In genomic region chr5:3342271-3343100, GRCh38 we compare ENCODE assay signal across 33 cellular contexts.
"Had no signal": no experiment of that assay in that cellular context is flagged by ENCODE, and none has a peak within 500 bp of the region (broad histone marks: within the 10 kb centered on the region; RNA-seq: fewer than 3 reads in every experiment).

No MANE protein-coding gene starts in this region.

- H3K4me1 Mint-ChIP-seq: activated CD4-positive, alpha-beta memory T cell treated with anti-CD3 and anti-CD28 coated beads, Interleukin-2, amount 10 ng/mL, durations not matched to agents 7 days and 5 days; activated CD8-positive, alpha-beta memory T cell treated with anti-CD3 and anti-CD28 coated beads, Interleukin-2, amount 10 ng/mL, durations not matched to agents 7 days and 5 days; activated naive CD8-positive, alpha-beta T cell treated with anti-CD3 and anti-CD28 coated beads for 36 hours had no signal

- H3K27ac ChIP-seq: brain microvascular endothelial cell, SK-N-MC, WERI-Rb-1 had no signal

- H3K4me3 ChIP-seq: SK-N-MC had no signal

- DNase-seq: activated CD4-positive, alpha-beta memory T cell treated with anti-CD3 and anti-CD28 coated beads, Interleukin-2, amount 10 ng/mL, durations not matched to agents 7 days and 5 days; activated CD4-positive, alpha-beta T cell treated with anti-CD3 and anti-CD28 coated beads for 1 hour; activated CD4-positive, alpha-beta T cell treated with anti-CD3 and anti-CD28 coated beads for 48 hours; activated CD4-positive, CD25-positive, alpha-beta regulatory T cell; activated CD8-positive, alpha-beta memory T cell treated with anti-CD3 and anti-CD28 coated beads for 24 hours; activated CD8-positive, alpha-beta memory T cell treated with anti-CD3 and anti-CD28 coated beads, Interleukin-2, amount 10 ng/mL, durations not matched to agents 7 days and 5 days; activated CD8-positive, alpha-beta memory T cell treated with anti-CD3 and anti-CD28 coated beads, Interleukin-2, amount 50 U/mL, for 48 hours; activated effector memory CD4-positive, alpha-beta T cell treated with anti-CD3 and anti-CD28 coated beads, Interleukin-2, amount 50 U/mL, for 16 hours; activated naive CD4-positive, alpha-beta T cell; activated naive CD4-positive, alpha-beta T cell treated with anti-CD3 and anti-CD28 coated beads, Interleukin-2, amount 50 U/mL, for 16 hours; activated naive CD8-positive, alpha-beta T cell treated with anti-CD3 and anti-CD28 coated beads for 36 hours; activated T-cell treated with anti-CD3 and anti-CD28 coated beads, Interleukin-2, amount 50 U/mL, for 48 hours; amniotic stem cell; brain microvascular endothelial cell; Kasumi-1; KG1; MM.1S; NCI-H1092 treated with DMSO at 0.1 percent for 48 hours; NCI-H1417; NCI-H146; NCI-H187; NCI-H2029 treated with DMSO at 0.1 percent for 48 hours; NCI-H2171 treated with DMSO at 0.1 percent for 48 hours; NCI-H2227 treated with DMSO at 0.1 percent for 48 hours; NCI-H446; NCI-H510A treated with DMSO at 0.1 percent for 48 hours; NCI-H526 treated with DMSO at 0.1 percent for 48 hours; NCI-H774; T1000; WERI-Rb-1 had no signal

- ATAC-seq: activated CD8-positive, alpha-beta memory T cell treated with anti-CD3 and anti-CD28 coated beads, Interleukin-2, amount 10 ng/mL, durations not matched to agents 7 days and 5 days; Panc1; Right ventricle myocardium inferior had no signal

- H3K4me3 Mint-ChIP-seq: activated CD4-positive, alpha-beta memory T cell treated with anti-CD3 and anti-CD28 coated beads, Interleukin-2, amount 10 ng/mL, durations not matched to agents 7 days and 5 days; activated CD8-positive, alpha-beta memory T cell treated with anti-CD3 and anti-CD28 coated beads, Interleukin-2, amount 10 ng/mL, durations not matched to agents 7 days and 5 days; activated naive CD8-positive, alpha-beta T cell treated with anti-CD3 and anti-CD28 coated beads for 36 hours had no signal

- H3K36me3 Mint-ChIP-seq: activated CD8-positive, alpha-beta memory T cell treated with anti-CD3 and anti-CD28 coated beads, Interleukin-2, amount 10 ng/mL, durations not matched to agents 7 days and 5 days; activated naive CD8-positive, alpha-beta T cell treated with anti-CD3 and anti-CD28 coated beads for 36 hours had no signal

- H3K27me3 Mint-ChIP-seq: activated CD4-positive, alpha-beta memory T cell treated with anti-CD3 and anti-CD28 coated beads, Interleukin-2, amount 10 ng/mL, durations not matched to agents 7 days and 5 days; activated CD8-positive, alpha-beta memory T cell treated with anti-CD3 and anti-CD28 coated beads, Interleukin-2, amount 10 ng/mL, durations not matched to agents 7 days and 5 days; activated naive CD8-positive, alpha-beta T cell treated with anti-CD3 and anti-CD28 coated beads for 36 hours had no signal

- H3K27me3 ChIP-seq: brain microvascular endothelial cell had no signal

- H3K9me3 Mint-ChIP-seq: activated naive CD8-positive, alpha-beta T cell treated with anti-CD3 and anti-CD28 coated beads for 36 hours had no signal

- H3K36me3 ChIP-seq: brain microvascular endothelial cell, WERI-Rb-1 had no signal

- H3K27ac Mint-ChIP-seq: activated CD4-positive, alpha-beta memory T cell treated with anti-CD3 and anti-CD28 coated beads, Interleukin-2, amount 10 ng/mL, durations not matched to agents 7 days and 5 days; activated CD8-positive, alpha-beta memory T cell treated with anti-CD3 and anti-CD28 coated beads, Interleukin-2, amount 10 ng/mL, durations not matched to agents 7 days and 5 days; activated naive CD8-positive, alpha-beta T cell treated with anti-CD3 and anti-CD28 coated beads for 36 hours had no signal
